Comparison of ENCODE assay signal across 37 cellular contexts in genomic region chr17:55555772-55556171, GRCh38. TPM values are rescaled to one million over a fixed set of nuclear protein-coding genes. Genes with fewer than 3 reads are reported as not detected.
"Had no signal": no experiment of that assay in that cellular context is flagged by ENCODE, and none has a peak within 500 bp of the region (broad histone marks: within the 10 kb centered on the region; RNA-seq: fewer than 3 reads in every experiment).

No MANE protein-coding gene starts in this region.

- DNase-seq: activated B cell treated with CpG ODN at 0.5 μM for 24 hours; activated CD4-positive, alpha-beta memory T cell treated with anti-CD3 and anti-CD28 coated beads for 36 hours; activated CD4-positive, alpha-beta T cell treated with anti-CD3 and anti-CD28 coated beads for 4 hours; activated CD4-positive, alpha-beta T cell treated with anti-CD3 and anti-CD28 coated beads, Interleukin-2, amount 50 U/mL, for 1 hour; activated CD4-positive, CD25-positive, alpha-beta regulatory T cell treated with anti-CD3 and anti-CD28 coated beads, Interleukin-2, amount 50 U/mL, for 72 hours; activated CD8-positive, alpha-beta memory T cell treated with anti-CD3 and anti-CD28 coated beads, Interleukin-2, amount 50 U/mL, for 4 hours; activated gamma-delta T cell; activated naive CD4-positive, alpha-beta T cell treated with Interleukin-2 at 50 U/mL for 16 hours; activated naive CD8-positive, alpha-beta T cell treated with anti-CD3 and anti-CD28 coated beads, Interleukin-2, amount 10 ng/mL, durations not matched to agents 7 days and 5 days; activated T-cell treated with anti-CD3 and anti-CD28 coated beads, Interleukin-2, amount 50 U/mL, for 72 hours; amygdala; NCI-H1105; NCI-H1436; NCI-H1694; NCI-H1930; NCI-H2081 treated with DMSO at 0.1 percent for 48 hours; NCI-H446; NCI-H510A treated with DMSO at 0.1 percent for 48 hours; NCI-H526 treated with DMSO at 0.1 percent for 48 hours; NCI-H82; NK-92 treated with Interleukin-12 subunit alpha and Interleukin-12 subunit beta, amount 100 ng/mL, for 24 hours; PC-3; Right ventricle myocardium superior; SW 1271; T-helper 1 cell; T-helper 2 cell; T-helper 9 cell had no signal

- H3K4me1 ChIP-seq: ascending aorta, breast epithelium had no signal

- H3K4me3 Mint-ChIP-seq: activated B cell treated with CpG ODN at 0.5 μM for 24 hours; activated CD4-positive, alpha-beta memory T cell treated with anti-CD3 and anti-CD28 coated beads for 36 hours; activated naive CD4-positive, alpha-beta T cell treated with anti-CD3 and anti-CD28 coated beads, Interleukin-2, amount 50 U/mL, for 24 hours; activated naive CD8-positive, alpha-beta T cell treated with anti-CD3 and anti-CD28 coated beads, Interleukin-2, amount 10 ng/mL, durations not matched to agents 7 days and 5 days; activated T-cell treated with anti-CD3 and anti-CD28 coated beads, Interleukin-2, amount 50 U/mL, for 72 hours had no signal

- H3K4me1 Mint-ChIP-seq: activated B cell treated with CpG ODN at 0.5 μM for 24 hours; activated naive CD4-positive, alpha-beta T cell treated with anti-CD3 and anti-CD28 coated beads, Interleukin-2, amount 50 U/mL, for 24 hours; activated naive CD8-positive, alpha-beta T cell treated with anti-CD3 and anti-CD28 coated beads, Interleukin-2, amount 10 ng/mL, durations not matched to agents 7 days and 5 days had no signal

- H3K27me3 ChIP-seq: ascending aorta, breast epithelium had no signal

- H3K9me3 ChIP-seq: ascending aorta, breast epithelium had no signal

- H3K4me3 ChIP-seq: ascending aorta, breast epithelium, K562 had no signal

- H3K9me3 Mint-ChIP-seq: activated B cell treated with CpG ODN at 0.5 μM for 24 hours; activated naive CD4-positive, alpha-beta T cell treated with anti-CD3 and anti-CD28 coated beads, Interleukin-2, amount 50 U/mL, for 24 hours; activated naive CD8-positive, alpha-beta T cell treated with anti-CD3 and anti-CD28 coated beads, Interleukin-2, amount 10 ng/mL, durations not matched to agents 7 days and 5 days; activated T-helper 2 cell treated with anti-CD3 and anti-CD28 coated beads, Interferon-gamma antibody, Interleukin-2, Interleukin-4, amounts not matched to agents 10 μg/mL and 5 μg/mL and 100 μg/mL, durations not matched to agents 14 hours and 24 hours and 36 hours had no signal

- H3K27ac ChIP-seq: ascending aorta, breast epithelium, RWPE1, VCaP had no signal

- H3K36me3 ChIP-seq: ascending aorta, breast epithelium had no signal

- ATAC-seq: activated T-cell treated with anti-CD3 and anti-CD28 coated beads, Interleukin-2, amount 50 U/mL, for 72 hours; K562; PC-3 had no signal

- H3K36me3 Mint-ChIP-seq: activated CD4-positive, alpha-beta memory T cell treated with anti-CD3 and anti-CD28 coated beads for 36 hours; activated naive CD4-positive, alpha-beta T cell treated with anti-CD3 and anti-CD28 coated beads, Interleukin-2, amount 50 U/mL, for 24 hours; activated naive CD8-positive, alpha-beta T cell treated with anti-CD3 and anti-CD28 coated beads, Interleukin-2, amount 10 ng/mL, durations not matched to agents 7 days and 5 days had no signal

- H3K27ac Mint-ChIP-seq: activated B cell treated with CpG ODN at 0.5 μM for 24 hours; activated CD4-positive, alpha-beta memory T cell treated with anti-CD3 and anti-CD28 coated beads for 36 hours; activated naive CD4-positive, alpha-beta T cell treated with anti-CD3 and anti-CD28 coated beads, Interleukin-2, amount 50 U/mL, for 24 hours; activated naive CD8-positive, alpha-beta T cell treated with anti-CD3 and anti-CD28 coated beads, Interleukin-2, amount 10 ng/mL, durations not matched to agents 7 days and 5 days; activated T-cell treated with anti-CD3 and anti-CD28 coated beads, Interleukin-2, amount 50 U/mL, for 72 hours; activated T-helper 2 cell treated with anti-CD3 and anti-CD28 coated beads, Interferon-gamma antibody, Interleukin-2, Interleukin-4, amounts not matched to agents 10 μg/mL and 5 μg/mL and 100 μg/mL, durations not matched to agents 14 hours and 24 hours and 36 hours had no signal

RNA-seq across cellular contexts. Expression of gene SMIM36, which starts 44.5 kb away (rescaled TPM):
- total RNA-seq: activated B cell treated with CpG ODN at 0.5 μM for 24 hours; activated CD4-positive, alpha-beta memory T cell treated with anti-CD3 and anti-CD28 coated beads for 36 hours; activated naive CD8-positive, alpha-beta T cell treated with anti-CD3 and anti-CD28 coated beads, Interleukin-2, amount 10 ng/mL, durations not matched to agents 7 days and 5 days; activated T-cell treated with anti-CD3 and anti-CD28 coated beads, Interleukin-2, amount 50 U/mL, for 72 hours; activated T-helper 2 cell treated with anti-CD3 and anti-CD28 coated beads, Interferon-gamma antibody, Interleukin-2, Interleukin-4, amounts not matched to agents 10 μg/mL and 5 μg/mL and 100 μg/mL, durations not matched to agents 14 hours and 24 hours and 36 hours; ascending aorta; breast epithelium; cardiac septum; K562; MCF 10A; PC-3; Right ventricle myocardium superior had no signal
- polyA plus RNA-seq: adipose tissue, K562 had no signal
